Comparison of ENCODE assay signal across 16 cellular contexts in the genomic region with DNA sequence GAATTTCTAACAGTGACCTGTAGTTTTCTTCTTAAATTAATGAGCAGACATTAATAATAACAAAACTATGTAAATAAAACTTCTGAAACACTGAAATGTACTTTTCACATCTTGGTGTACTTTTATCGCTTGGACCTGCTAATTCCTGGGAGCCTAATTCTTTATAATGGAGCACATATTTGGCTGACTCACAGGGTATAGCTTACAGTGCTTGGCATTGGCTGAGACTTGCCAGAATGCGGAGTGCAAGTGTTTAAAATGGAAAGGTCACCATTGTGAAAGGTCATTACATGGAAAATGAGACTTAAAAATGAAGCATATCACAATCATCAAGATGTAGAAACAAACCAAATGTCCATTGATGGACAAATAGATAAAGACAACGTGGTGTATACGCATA.
"Had no signal": no experiment of that assay in that cellular context is flagged by ENCODE, and none has a peak within 500 bp of the region (broad histone marks: within the 10 kb centered on the region; RNA-seq: fewer than 3 reads in every experiment).

No MANE protein-coding gene starts in this region.

- H3K36me3 Mint-ChIP-seq: activated naive CD4-positive, alpha-beta T cell treated with anti-CD3 and anti-CD28 coated beads, Interleukin-2, amount 50 U/mL, for 24 hours had no signal

- H3K4me3 Mint-ChIP-seq: activated naive CD4-positive, alpha-beta T cell treated with anti-CD3 and anti-CD28 coated beads, Interleukin-2, amount 50 U/mL, for 24 hours; stimulated activated naive CD8-positive, alpha-beta T cell treated with anti-CD3 and anti-CD28 coated beads, Interleukin-15, amount 100 ng/mL, for 72 hours had no signal

- H3K36me3 ChIP-seq: colonic mucosa, upper lobe of right lung had no signal

- ATAC-seq: esophagus mucosa; foreskin keratinocyte; stimulated activated naive CD8-positive, alpha-beta T cell treated with anti-CD3 and anti-CD28 coated beads, Interleukin-15, amount 100 ng/mL, for 72 hours; upper lobe of right lung had no signal

- H3K9me3 Mint-ChIP-seq: activated naive CD4-positive, alpha-beta T cell treated with anti-CD3 and anti-CD28 coated beads, Interleukin-2, amount 50 U/mL, for 24 hours had no signal

- H3K27me3 ChIP-seq: body of pancreas, colonic mucosa, foreskin keratinocyte, SJSA1, upper lobe of right lung had no signal

- H3K4me1 ChIP-seq: colonic mucosa, foreskin keratinocyte, SJSA1, upper lobe of right lung had no signal

- H3K9me3 ChIP-seq: body of pancreas, colonic mucosa, SJSA1, upper lobe of right lung had no signal

- H3K4me3 ChIP-seq: body of pancreas, colonic mucosa, SJSA1, upper lobe of right lung had no signal

- H3K27ac ChIP-seq: colonic mucosa, foreskin keratinocyte, SJSA1, upper lobe of right lung had no signal

- H3K4me1 Mint-ChIP-seq: activated naive CD4-positive, alpha-beta T cell treated with anti-CD3 and anti-CD28 coated beads, Interleukin-2, amount 50 U/mL, for 24 hours; stimulated activated naive CD8-positive, alpha-beta T cell treated with anti-CD3 and anti-CD28 coated beads, Interleukin-15, amount 100 ng/mL, for 72 hours had no signal

- H3K27ac Mint-ChIP-seq: activated naive CD4-positive, alpha-beta T cell treated with anti-CD3 and anti-CD28 coated beads, Interleukin-2, amount 50 U/mL, for 24 hours; stimulated activated naive CD8-positive, alpha-beta T cell treated with anti-CD3 and anti-CD28 coated beads, Interleukin-15, amount 100 ng/mL, for 72 hours had no signal

- DNase-seq: activated CD4-positive, alpha-beta T cell treated with anti-CD3 and anti-CD28 coated beads, Interleukin-2, amount 50 U/mL, for 4 hours; activated gamma-delta T cell; amniotic stem cell; body of pancreas; central memory CD4-positive, alpha-beta T cell; colonic mucosa; foreskin keratinocyte; glutamatergic neuron; mammary epithelial cell; occipital lobe; posterior cingulate gyrus; stimulated activated naive CD8-positive, alpha-beta T cell treated with anti-CD3 and anti-CD28 coated beads, Interleukin-15, amount 100 ng/mL, for 72 hours; upper lobe of right lung had no signal
